In the genomic region with DNA sequence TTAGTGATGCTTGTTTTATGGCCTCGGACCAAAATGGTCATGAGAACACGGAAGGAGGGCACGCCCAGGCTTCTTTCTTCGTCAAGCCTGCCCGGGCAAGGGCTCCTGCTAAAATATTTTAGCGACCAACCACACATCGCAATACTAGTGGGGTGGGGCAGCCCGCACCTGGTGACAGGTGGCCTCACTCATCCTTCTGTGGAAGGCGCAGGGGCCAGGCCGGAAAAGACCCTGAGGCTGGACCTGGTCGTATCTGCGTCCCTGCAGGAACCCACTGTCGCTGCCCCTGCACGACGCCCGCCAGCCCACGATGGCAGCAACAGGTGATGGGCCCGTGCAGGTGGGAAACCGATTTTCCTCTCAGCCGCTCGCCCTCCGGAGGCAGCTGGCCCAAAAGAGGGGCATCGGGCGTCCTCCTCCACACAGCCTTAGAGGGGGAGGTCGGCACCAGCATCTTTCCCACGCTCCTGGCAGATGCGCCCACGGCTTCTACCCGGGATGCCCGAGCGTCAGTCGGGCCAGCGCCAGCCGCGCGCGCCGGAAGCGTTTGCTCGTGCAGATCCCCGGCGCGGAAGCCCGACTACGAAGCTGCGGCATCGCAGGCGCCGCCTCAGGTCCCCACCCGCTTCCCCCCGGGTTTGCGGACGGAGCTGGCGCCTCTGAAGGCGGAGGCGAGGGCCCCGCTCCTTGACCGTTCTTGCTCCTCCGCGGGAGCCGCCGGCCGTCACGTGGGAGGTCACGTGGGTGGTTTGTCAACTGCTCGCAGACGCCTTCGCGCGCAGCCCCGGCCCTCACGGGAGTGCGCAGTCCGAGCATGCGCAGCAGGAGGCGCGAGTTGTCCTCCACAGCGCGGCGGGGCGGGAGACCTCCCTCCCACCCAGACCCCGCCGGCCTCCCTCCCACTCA, we compare ENCODE assay signal across 8 cellular contexts. TPM values are rescaled to one million over a fixed set of nuclear protein-coding genes. Genes with fewer than 3 reads are reported as not detected.
DNase-seq lines count a peak whose midpoint lies in the region; ATAC-seq and TF ChIP-seq lines count a peak whose summit lies in the region.

No MANE protein-coding gene starts in this region.

- peaks cover 12% of the 10 kb centered on the region for H3K4me1 ChIP-seq in fibroblast of lung (ENCODE audit: control insufficient read depth, extremely low read depth, insufficient read depth, low read length)
- H3K4me1 ChIP-seq in naive thymus-derived CD4-positive, alpha-beta T cell (ENCODE audit: control insufficient read depth in 2 of 2, insufficient read depth in 2 of 2, low read length in 2 of 2) = peaks cover 0 to 9% of the 10 kb centered on the region in 2 donors

- H3K27ac Mint-ChIP-seq in activated T-helper 17 cell treated with anti-CD3 and anti-CD28 coated beads, Interleukin-2, amount 50 U/mL, for 72 hours = no peak overlapping the region
- peak overlapping the region; percentile 40 to 94 (median 83) for H3K27ac Mint-ChIP-seq in naive thymus-derived CD4-positive, alpha-beta T cell

- TF ChIP-seq CTCF in fibroblast of lung (conservative IDR thresholded peaks at IDR 0.05 in 1 of 2, IDR thresholded peaks at IDR 0.05 in 1 of 2; ENCODE audit: low read depth in 1 of 2, low read length in 2 of 2) = no peak

- no peaks in the 10 kb centered on the region for H3K27me3 ChIP-seq in fibroblast of lung (ENCODE audit: control insufficient read depth, insufficient read depth, low read length)
- H3K27me3 ChIP-seq in naive thymus-derived CD4-positive, alpha-beta T cell (ENCODE audit: control insufficient read depth in 2 of 2, insufficient read depth in 2 of 2, low read length in 2 of 2) = no peaks in the 10 kb centered on the region

- intact Hi-C loops in naive thymus-derived CD4-positive, alpha-beta T cell (cut with micrococcal nuclease) = loop anchor here (1.0 to 10.0 kb wide), 9 partner anchors 22 to 220 kb away; a partner anchor contains a TSS

- no peaks in the 10 kb centered on the region for H3K9me3 Mint-ChIP-seq in activated T-helper 17 cell treated with anti-CD3 and anti-CD28 coated beads, Interleukin-2, amount 50 U/mL, for 72 hours
- peaks cover 0 to 4% (median 0%) of the 10 kb centered on the region in 11 donors for H3K9me3 Mint-ChIP-seq in naive thymus-derived CD4-positive, alpha-beta T cell

- H3K79me2 ChIP-seq in fibroblast of lung (ENCODE audit: control insufficient read depth, insufficient read depth, low read length) = no peaks in the 10 kb centered on the region

- peak; percentile 97 for DNase-seq in DMS 273 (lab: John Stamatoyannopoulos, UW; ENCODE audit: unreplicated experiment)
- DNase-seq in RKO (ENCODE audit: low spot score) = peak; percentile 95
- DNase-seq in fibroblast of lung (ENCODE audit: low read depth in 2 of 2) = peak; percentile 89 to 93
- DNase-seq in naive thymus-derived CD4-positive, alpha-beta T cell = peak; percentile 79 to 96 (median 86)
- DNase-seq in stimulated activated CD8-positive, alpha-beta memory T cell treated with anti-CD3 and anti-CD28 coated beads, Interleukin-7, amount 100 ng/mL, for 48 hours (ENCODE audit: extremely low read depth in 1 of 2, low read depth in 1 of 2) = peak; percentile 85 to 90

- H3K36me3 Mint-ChIP-seq in activated T-helper 17 cell treated with anti-CD3 and anti-CD28 coated beads, Interleukin-2, amount 50 U/mL, for 72 hours (ENCODE audit: low read depth) = peaks cover 8% of the 10 kb centered on the region
- no peaks in the 10 kb centered on the region for H3K36me3 Mint-ChIP-seq in naive thymus-derived CD4-positive, alpha-beta T cell

- no peaks in the 10 kb centered on the region for H4K20me1 ChIP-seq in fibroblast of lung (ENCODE audit: control insufficient read depth, extremely low read depth, insufficient read depth, low read length)

- H3K27me3 Mint-ChIP-seq in activated T-helper 17 cell treated with anti-CD3 and anti-CD28 coated beads, Interleukin-2, amount 50 U/mL, for 72 hours = no peaks in the 10 kb centered on the region
- H3K27me3 Mint-ChIP-seq in naive thymus-derived CD4-positive, alpha-beta T cell = peaks cover 0 to 2% (median 0%) of the 10 kb centered on the region in 5 donors

- H3K9me3 ChIP-seq in KOPT-K1 (ENCODE audit: insufficient read depth, low read length, poor library complexity, severe bottlenecking) (no peaks in the 10 kb centered on the region), fibroblast of lung (ENCODE audit: control insufficient read depth, insufficient read depth, low read depth, low read length) (no peaks in the 10 kb centered on the region)
- H3K9me3 ChIP-seq in naive thymus-derived CD4-positive, alpha-beta T cell (ENCODE audit: control insufficient read depth in 2 of 3, low read length in 3 of 3) = no peaks in the 10 kb centered on the region

- CTCF ChIA-PET in naive thymus-derived CD4-positive, alpha-beta T cell (lab: Charles Lee) = no interaction called here

- peak overlapping the region; percentile 47 to 69 (median 49) for H3K4me3 ChIP-seq in fibroblast of lung (replicated peaks in 1 of 4; ENCODE audit: control extremely low read depth in 1 of 4, insufficient read depth in 1 of 4, low read depth in 3 of 4, low read length in 4 of 4)
- H3K4me3 ChIP-seq in naive thymus-derived CD4-positive, alpha-beta T cell (ENCODE audit: low read length) = peak overlapping the region; percentile 80

- peak overlapping the region; percentile 83 for H3K4me2 ChIP-seq in fibroblast of lung (ENCODE audit: extremely low read depth, insufficient read depth, low read length)

- POLR2A ChIA-PET in naive thymus-derived CD4-positive, alpha-beta T cell (lab: Charles Lee) = interaction anchor here (0.5 to 2.4 kb wide), 8 partner anchors 10 to 983 kb away, joined by 3 to 11 read pairs (median 4); a partner anchor contains a TSS

- H3K27ac ChIP-seq in KOPT-K1 (ENCODE audit: low read depth, low read length, poor library complexity, severe bottlenecking) = peak overlapping the region; percentile 78
- H3K27ac ChIP-seq in fibroblast of lung (ENCODE audit: insufficient read depth, low read length) = peak overlapping the region; percentile 59
- H3K27ac ChIP-seq in naive thymus-derived CD4-positive, alpha-beta T cell (ENCODE audit: low read depth, low read length) = peak overlapping the region; percentile 79

- H3K36me3 ChIP-seq in KOPT-K1 (ENCODE audit: insufficient read depth, low read length) (no peaks in the 10 kb centered on the region), fibroblast of lung (ENCODE audit: control insufficient read depth, insufficient read depth, low read length) (no peaks in the 10 kb centered on the region)
- H3K36me3 ChIP-seq in naive thymus-derived CD4-positive, alpha-beta T cell (ENCODE audit: control insufficient read depth in 2 of 3, insufficient read depth in 3 of 3, low read length in 3 of 3) = no peaks in the 10 kb centered on the region

- peak overlapping the region; percentile 64 for H3K9ac ChIP-seq in fibroblast of lung (ENCODE audit: insufficient read depth, low read length)

- ATAC-seq in GM21529 (IDR thresholded peaks at IDR 0.05; ENCODE audit: unreplicated experiment) = peak; percentile 48
- ATAC-seq in activated T-helper 17 cell treated with anti-CD3 and anti-CD28 coated beads, Interleukin-2, amount 50 U/mL, for 72 hours (replicated peaks) = peak; percentile 81
- ATAC-seq in naive thymus-derived CD4-positive, alpha-beta T cell = peak; percentile 84

- peak overlapping the region; percentile 57 for H2AFZ ChIP-seq in fibroblast of lung (ENCODE audit: low read length)

- peak overlapping the region; percentile 83 for H3K4me3 Mint-ChIP-seq in activated T-helper 17 cell treated with anti-CD3 and anti-CD28 coated beads, Interleukin-2, amount 50 U/mL, for 72 hours
- H3K4me3 Mint-ChIP-seq in naive thymus-derived CD4-positive, alpha-beta T cell = peak overlapping the region; percentile 73 to 90 (median 83)

- peaks cover 10% of the 10 kb centered on the region for H3K4me1 Mint-ChIP-seq in activated T-helper 17 cell treated with anti-CD3 and anti-CD28 coated beads, Interleukin-2, amount 50 U/mL, for 72 hours
- H3K4me1 Mint-ChIP-seq in naive thymus-derived CD4-positive, alpha-beta T cell = peaks cover 8 to 33% (median 25%) of the 10 kb centered on the region in 7 donors

RNA-seq across cellular contexts. Expression of a gene that starts 22.8 kb away (rescaled TPM):
- 10 to 100 TPM; 38.2 to 59.4 TPM for total RNA-seq in activated T-helper 17 cell treated with anti-CD3 and anti-CD28 coated beads, Interleukin-2, amount 50 U/mL, for 72 hours
- 25.4 and 33.2 TPM in 2 replicates for total RNA-seq in fibroblast of lung
- polyA plus RNA-seq in fibroblast of lung = 23.5 and 24.2 TPM in 2 replicates
- polyA plus RNA-seq in fibroblast of lung (2012) = 25.9 and 30.7 TPM in 2 replicates
- polyA minus RNA-seq in fibroblast of lung (ENCODE audit: low replicate concordance) = 31.8 and 33.6 TPM in 2 replicates
- 10 to 100 TPM; 36.5 to 67.1 (median 48.4) TPM for total RNA-seq in naive thymus-derived CD4-positive, alpha-beta T cell
- 1 to 10 TPM; 4.2 to 4.8 TPM for polyA plus RNA-seq in naive thymus-derived CD4-positive, alpha-beta T cell

RNA-seq across cellular contexts. Expression of a gene that starts 38.2 kb away (rescaled TPM):
- total RNA-seq in activated T-helper 17 cell treated with anti-CD3 and anti-CD28 coated beads, Interleukin-2, amount 50 U/mL, for 72 hours = 100 to 1,000 TPM; 164 to 194 TPM
- total RNA-seq in fibroblast of lung = 22.0 and 30.0 TPM in 2 replicates
- 34.5 and 38.7 TPM in 2 replicates for polyA plus RNA-seq in fibroblast of lung
- polyA plus RNA-seq in fibroblast of lung (2012) = 30.0 and 31.8 TPM in 2 replicates
- 17.1 and 25.4 TPM in 2 replicates for polyA minus RNA-seq in fibroblast of lung (ENCODE audit: low replicate concordance)
- total RNA-seq in naive thymus-derived CD4-positive, alpha-beta T cell = 100 to 1,000 TPM in 1 of 5 experiments, 10 to 100 TPM in 4; 59.8 to 188 (median 67.1) TPM
- polyA plus RNA-seq in naive thymus-derived CD4-positive, alpha-beta T cell = 100 to 1,000 TPM; 102 to 103 TPM

RNA-seq across cellular contexts. Expression of a gene that starts 46.2 kb away (rescaled TPM):
- 100 to 1,000 TPM; 297 to 323 TPM for total RNA-seq in activated T-helper 17 cell treated with anti-CD3 and anti-CD28 coated beads, Interleukin-2, amount 50 U/mL, for 72 hours
- 64.1 and 77.6 TPM in 2 replicates for total RNA-seq in fibroblast of lung
- polyA plus RNA-seq in fibroblast of lung = 62.7 and 69.9 TPM in 2 replicates
- polyA plus RNA-seq in fibroblast of lung (2012) = 45.3 and 46.7 TPM in 2 replicates
- 58.4 and 168 TPM in 2 replicates for polyA minus RNA-seq in fibroblast of lung (ENCODE audit: low replicate concordance)
- total RNA-seq in naive thymus-derived CD4-positive, alpha-beta T cell = 100 to 1,000 TPM; 112 to 385 (median 199) TPM
- 100 to 1,000 TPM; 168 to 178 TPM for polyA plus RNA-seq in naive thymus-derived CD4-positive, alpha-beta T cell

Comparison
In these comparisons a context has a peak if more than half of its experiments do, and no peak if none do; other contexts are left out.
1. Peak in every context shown above with its lines: DNase-seq, ATAC-seq, H3K4me3 ChIP-seq and H3K27ac ChIP-seq.